In the genomic region with DNA sequence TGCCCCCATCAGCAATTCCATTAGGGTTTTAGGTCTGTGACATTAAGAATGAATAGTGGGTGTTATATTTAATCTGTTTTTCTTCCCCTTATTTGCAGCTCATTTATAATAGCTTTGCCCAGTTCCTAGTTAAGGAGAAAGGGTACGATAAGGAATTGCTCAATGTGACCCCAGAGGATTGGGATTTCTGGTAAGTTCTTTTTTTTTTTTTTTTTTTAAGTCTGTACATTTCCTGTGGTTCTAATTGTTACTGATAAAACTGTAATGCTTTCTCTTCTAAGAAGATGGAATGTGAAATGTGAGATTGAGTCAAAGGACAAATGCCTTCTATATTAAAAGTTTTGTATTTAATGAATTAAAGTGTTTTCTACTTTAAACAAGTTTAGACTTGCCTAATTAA, we compare ENCODE assay signal across 24 cellular contexts. TPM values are rescaled to one million over a fixed set of nuclear protein-coding genes. Genes with fewer than 3 reads are reported as not detected.
DNase-seq lines count a peak whose midpoint lies in the region; ATAC-seq, FAIRE-seq and TF ChIP-seq lines count a peak whose summit lies in the region.
"Had no signal": no experiment of that assay in that cellular context is flagged by ENCODE, and none has a peak within 500 bp of the region (broad histone marks: within the 10 kb centered on the region; RNA-seq: fewer than 3 reads in every experiment).

No MANE protein-coding gene starts in this region.

- no peak overlapping the region for H3K9ac ChIP-seq in astrocyte (ENCODE audit: low read length)
- no peak overlapping the region for H3K9ac ChIP-seq in neuronal stem cell (ENCODE audit: low read depth, low read length, poor library complexity)
- H3K9ac ChIP-seq: KMS-11 had no signal

- no peak for DNase-seq in right cardiac atrium
- DNase-seq in cardiac septum (ENCODE audit: low spot score): no peak
- DNase-seq in astrocyte (ENCODE audit: low read depth): peak; percentile 61
- peak; percentile 71 for DNase-seq in fibroblast of villous mesenchyme (ENCODE audit: low read depth)
- no peak for DNase-seq in left lobe of liver (ENCODE audit: low spot score)
- DNase-seq in neuronal stem cell (ENCODE audit: low spot score): no peak
- no peak for DNase-seq in iPS-NIHi7 (ENCODE audit: extremely low spot score)
- DNase-seq: activated CD4-positive, alpha-beta T cell treated with anti-CD3 and anti-CD28 coated beads for 48 hours; activated CD8-positive, alpha-beta memory T cell treated with anti-CD3 and anti-CD28 coated beads, Interleukin-2, amount 50 U/mL, for 4 hours; CD4-positive, CD25-positive, alpha-beta regulatory T cell; left cardiac atrium; NCI-H1092; NCI-H510A; stimulated activated CD4-positive, alpha-beta T cell treated with anti-CD3 and anti-CD28 coated beads, Interleukin-12 subunit alpha, Interleukin-12 subunit beta, amount 100 ng/mL, for 4 hours; stimulated activated CD8-positive, alpha-beta memory T cell treated with anti-CD3 and anti-CD28 coated beads, Interleukin-4, amount 100 ng/mL, for 48 hours; substantia nigra; SW 1271 had no signal

- H3K18ac ChIP-seq in neuronal stem cell (ENCODE audit: low read length): no peak overlapping the region

- no peaks in the 10 kb centered on the region for H3K27me3 ChIP-seq in right cardiac atrium (ENCODE audit: control insufficient read depth, insufficient read depth)
- H3K27me3 ChIP-seq in astrocyte (ENCODE audit: insufficient read depth, low read length): no peaks in the 10 kb centered on the region
- no peaks in the 10 kb centered on the region for H3K27me3 ChIP-seq in neuronal stem cell (ENCODE audit: control insufficient read depth in 3 of 3, insufficient read depth in 3 of 3, low read depth in 1 of 3, low read length in 3 of 3)
- H3K27me3 ChIP-seq: ascending aorta had no signal

- no peaks in the 10 kb centered on the region for H3K79me1 ChIP-seq in neuronal stem cell (ENCODE audit: low read depth, low read length)

- H2AFZ ChIP-seq in astrocyte (ENCODE audit: low read depth, low read length) (no peak overlapping the region), neuronal stem cell (ENCODE audit: low read length) (no peak overlapping the region)

- H4K8ac ChIP-seq in neuronal stem cell (ENCODE audit: low read depth, low read length): no peak overlapping the region

- no peak overlapping the region for H3K4ac ChIP-seq in neuronal stem cell (ENCODE audit: low read length)

- peaks cover 38% of the 10 kb centered on the region for H3K4me1 Mint-ChIP-seq in astrocyte (ENCODE audit: low read depth, unreplicated experiment)

- no peak overlapping the region for H3K27ac ChIP-seq in right cardiac atrium (ENCODE audit: low read length)
- no peak overlapping the region for H3K27ac ChIP-seq in astrocyte (ENCODE audit: low read depth, low read length)
- no peak overlapping the region for H3K27ac ChIP-seq in neuronal stem cell (replicated peaks; ENCODE audit: low read length)
- H3K27ac ChIP-seq: ascending aorta, KMS-11 had no signal

- ATAC-seq in right cardiac atrium (peak; percentile 42 to 45), left lobe of liver (no peak), GM18517 (IDR thresholded peaks at IDR 0.05; ENCODE audit: unreplicated experiment) (no peak)
- ATAC-seq: left cardiac atrium had no signal

- TF ChIP-seq CTCF in astrocyte (IDR thresholded peaks at IDR 0.05; ENCODE audit: insufficient read depth, low read depth, low read length) (no peak), fibroblast of villous mesenchyme (IDR thresholded peaks at IDR 0.05; ENCODE audit: insufficient read depth, low read depth, low read length) (no peak)

- H3K23ac ChIP-seq in neuronal stem cell (ENCODE audit: low read depth, low read length, poor library complexity): no peak overlapping the region

- H4K20me1 ChIP-seq in astrocyte (ENCODE audit: insufficient read depth, low read length): peaks cover 5% of the 10 kb centered on the region

- H3K9me3 ChIP-seq in right cardiac atrium (ENCODE audit: control insufficient read depth, low read length): no peaks in the 10 kb centered on the region
- no peaks in the 10 kb centered on the region for H3K9me3 ChIP-seq in astrocyte (ENCODE audit: insufficient read depth, low read depth, low read length)
- no peaks in the 10 kb centered on the region for H3K9me3 ChIP-seq in neuronal stem cell (replicated peaks in 1 of 2; ENCODE audit: control insufficient read depth in 2 of 2, insufficient read depth in 1 of 2, low read depth in 1 of 2, low read length in 2 of 2)
- H3K9me3 ChIP-seq: ascending aorta had no signal

- H3K4me3 ChIP-seq in right cardiac atrium (ENCODE audit: low read length): no peak overlapping the region
- no peak overlapping the region for H3K4me3 ChIP-seq in astrocyte (ENCODE audit: insufficient read depth, low read depth, low read length)
- H3K4me3 ChIP-seq in fibroblast of villous mesenchyme (ENCODE audit: low read depth, low read length): no peak overlapping the region
- H3K4me3 ChIP-seq in neuronal stem cell (ENCODE audit: low read length in 2 of 2): no peak overlapping the region
- H3K4me3 ChIP-seq: ascending aorta had no signal

- no peak overlapping the region for H2BK120ac ChIP-seq in neuronal stem cell (ENCODE audit: low read depth, low read length)

- H3K4me1 ChIP-seq in right cardiac atrium (ENCODE audit: control insufficient read depth, insufficient read depth, low read length) (peaks cover 8% of the 10 kb centered on the region), astrocyte (ENCODE audit: insufficient read depth, low read length) (peaks cover 7% of the 10 kb centered on the region), neuronal stem cell (ENCODE audit: control insufficient read depth in 2 of 2, insufficient read depth in 1 of 2, low read depth in 1 of 2, low read length in 2 of 2) (peaks cover 6 to 9% of the 10 kb centered on the region in 2 donors)

- peaks cover 9% of the 10 kb centered on the region for H3K79me2 ChIP-seq in astrocyte (ENCODE audit: insufficient read depth, low read length)

- no peak overlapping the region for H3K14ac ChIP-seq in neuronal stem cell (ENCODE audit: low read length)

- H3K9me3 Mint-ChIP-seq in astrocyte (ENCODE audit: unreplicated experiment): no peaks in the 10 kb centered on the region
- H3K9me3 Mint-ChIP-seq: CD4-positive, CD25-positive, alpha-beta regulatory T cell had no signal

- peaks cover 22% of the 10 kb centered on the region for H3K36me3 Mint-ChIP-seq in astrocyte (ENCODE audit: low read depth, unreplicated experiment)

- H3K4me2 ChIP-seq in astrocyte (ENCODE audit: low read length) (peak overlapping the region; percentile 19), neuronal stem cell (ENCODE audit: insufficient read depth, low read length, poor library complexity, severe bottlenecking) (no peak overlapping the region)
- H3K4me2 ChIP-seq: KMS-11 had no signal

- H3K36me3 ChIP-seq in astrocyte (ENCODE audit: insufficient read depth, low read length): peaks cover 2% of the 10 kb centered on the region
- H3K36me3 ChIP-seq in neuronal stem cell (replicated peaks in 1 of 2; ENCODE audit: control insufficient read depth in 2 of 2, insufficient read depth in 2 of 2, low read length in 2 of 2): peaks cover 4 to 16% of the 10 kb centered on the region in 2 donors

- no peak overlapping the region for H2BK12ac ChIP-seq in neuronal stem cell (ENCODE audit: low read length)

- H4K91ac ChIP-seq in neuronal stem cell (ENCODE audit: low read depth, low read length, poor library complexity): no peak overlapping the region

- WGBS in right cardiac atrium: 10% methylated on average over 1 of the region's 1 CpG
- no CpG with 5 or more reads among the region's 1 CpG for WGBS in neuronal stem cell (ENCODE audit: extremely low coverage in 2 of 2, insufficient read length in 2 of 2, insufficient replicate concordance in 1 of 2), 2 donors

- no peak overlapping the region for H3K4me3 Mint-ChIP-seq in astrocyte (ENCODE audit: unreplicated experiment)

- H2BK5ac ChIP-seq in neuronal stem cell (ENCODE audit: low read length): no peak overlapping the region

- intact Hi-C loops in right cardiac atrium (cut with DNase I) (no loop called here), cardiac septum (cut with DNase I) (no loop called here)

- FAIRE-seq in astrocyte (lab: Jason Lieb, UNC): no peak

- peak overlapping the region; percentile 84 for H3K27ac Mint-ChIP-seq in astrocyte (ENCODE audit: unreplicated experiment)

- H2AK5ac ChIP-seq in neuronal stem cell (ENCODE audit: low read depth, low read length): no peak overlapping the region

- H2BK15ac ChIP-seq in neuronal stem cell (ENCODE audit: low read length): no peak overlapping the region

- no peaks in the 10 kb centered on the region for H3K27me3 Mint-ChIP-seq in astrocyte (ENCODE audit: low read depth, unreplicated experiment)
- H3K27me3 Mint-ChIP-seq: CD4-positive, CD25-positive, alpha-beta regulatory T cell had no signal

RNA-seq across cellular contexts. Expression of a gene that starts 5.5 kb away (rescaled TPM):
- total RNA-seq in right cardiac atrium: 10 to 100 TPM; 42.0 to 61.7 (median 52.2) TPM
- polyA plus RNA-seq in right cardiac atrium: 10.2 TPM
- 38.8 TPM for total RNA-seq in cardiac septum
- 26.7 and 29.7 TPM in 2 replicates for total RNA-seq in astrocyte
- total RNA-seq in fibroblast of villous mesenchyme: 5.2 and 7.8 TPM in 2 replicates
- total RNA-seq in left lobe of liver: 50.4 TPM
- 15.8 TPM for polyA plus RNA-seq in neuronal stem cell (2013, experiment 1 of 2)
- 16.2 TPM for polyA plus RNA-seq in neuronal stem cell (2013, experiment 2 of 2)

RNA-seq across cellular contexts. Expression of a gene that starts 19.8 kb away (rescaled TPM):
- total RNA-seq in right cardiac atrium (not detected), cardiac septum (3.3 TPM), astrocyte (0.17 TPM in 1 of 2 replicates, not detected in the other), fibroblast of villous mesenchyme (4.3 and 10.6 TPM in 2 replicates), left lobe of liver (not detected)
- polyA plus RNA-seq in right cardiac atrium: 0.05 TPM
- polyA plus RNA-seq in neuronal stem cell (2013, experiment 1 of 2): not detected
- not detected for polyA plus RNA-seq in neuronal stem cell (2013, experiment 2 of 2)
- total RNA-seq: ascending aorta; CD4-positive, CD25-positive, alpha-beta regulatory T cell; frontal cortex; left cardiac atrium; pulmonary artery endothelial cell had no signal
- polyA plus RNA-seq: CD4-positive, CD25-positive, alpha-beta regulatory T cell; neural cell; urinary bladder had no signal

RNA-seq across cellular contexts. Expression of a gene that starts 45.5 kb away (rescaled TPM):
- total RNA-seq in right cardiac atrium: 1 to 10 TPM; 2.6 to 5.8 (median 4.4) TPM
- 1.00 TPM for polyA plus RNA-seq in right cardiac atrium
- 2.6 TPM for total RNA-seq in cardiac septum
- total RNA-seq in astrocyte: 0.77 and 1.3 TPM in 2 replicates
- 0.32 and 0.43 TPM in 2 replicates for total RNA-seq in fibroblast of villous mesenchyme
- total RNA-seq in left lobe of liver: 12.6 TPM
- polyA plus RNA-seq in neuronal stem cell (2013, experiment 1 of 2): 0.04 TPM
- 0.03 TPM for polyA plus RNA-seq in neuronal stem cell (2013, experiment 2 of 2)
- total RNA-seq: CD4-positive, CD25-positive, alpha-beta regulatory T cell had no signal
- polyA plus RNA-seq: CD4-positive, CD25-positive, alpha-beta regulatory T cell; neural cell had no signal

Comparison
In these comparisons a context has a peak if more than half of its experiments do, and no peak if none do; other contexts are left out.
1. ATAC-seq: peak in right cardiac atrium (2 of 2); none in left lobe of liver (single experiment) and GM18517 (single experiment).
2. DNase-seq: peak in astrocyte (single experiment) and fibroblast of villous mesenchyme (single experiment); none in right cardiac atrium (0 of 3), cardiac septum (single experiment), left lobe of liver (single experiment), neuronal stem cell (single experiment) and iPS-NIHi7 (single experiment).